2 cellular contexts compared by ENCODE assay signal in genomic region chr4:126958482-126958881, GRCh38.
TF ChIP-seq lines count a peak whose summit lies in the region.

No MANE protein-coding gene starts in this region.

TF ChIP-seq in GM23338, 12 proteins besides CTCF, POLR2A, EP300 and RAD21 (continued from another document):
- TF ChIP-seq ETS1 (IDR thresholded peaks at IDR 0.05) = no peak
- no peak for TF ChIP-seq POLR2AphosphoS5 (IDR thresholded peaks at IDR 0.05; ENCODE audit: low read depth)
- no peak for TF ChIP-seq ZNF331 (CRISPR knock-in tag; IDR thresholded peaks at IDR 0.05; ENCODE audit: low read depth)
- no peak for TF ChIP-seq ZNF462 (CRISPR knock-in tag; IDR thresholded peaks at IDR 0.05)
TF ChIP-seq in GM23338: peak in this region for 0.

TF ChIP-seq in SK-N-SH treated with all-trans-retinoic acid at 6 μM for 48 hours, 23 proteins besides CTCF, POLR2A, EP300 and RAD21 (continued from another document):
- TF ChIP-seq PATZ1 (CRISPR knock-in tag; IDR thresholded peaks at IDR 0.05; ENCODE audit: borderline replicate concordance) (no peak), TCF4 (CRISPR knock-in tag; IDR thresholded peaks at IDR 0.05; ENCODE audit: borderline replicate concordance) (no peak)
